In genomic region chr15:20285696-20286095, GRCh38 we compare ENCODE assay signal across 7 cellular contexts.
DNase-seq lines count a peak whose midpoint lies in the region; ATAC-seq and TF ChIP-seq lines count a peak whose summit lies in the region.
"Not testable (repeated sequence)": the region's sequence is repeated elsewhere in the genome, so short reads cannot be mapped to it uniquely, and the experiment has no call there.

No MANE protein-coding gene starts in this region.

- not testable (repeated sequence) for H3K4ac ChIP-seq in H9 (ENCODE audit: low read depth, low read length)

- not testable (repeated sequence) for H3K79me2 ChIP-seq in H9 (ENCODE audit: insufficient read depth, low read length)

- H3K9me3 Mint-ChIP-seq in H9 = not testable (repeated sequence)

- H2BK15ac ChIP-seq in H9 (ENCODE audit: low read depth, low read length) = not testable (repeated sequence)

- not testable (repeated sequence) for H3K56ac ChIP-seq in H9 (ENCODE audit: insufficient read length, low read depth, low read length)

- H3K9ac ChIP-seq in H9 (ENCODE audit: extremely low read depth, insufficient read length, low read length) = not testable (repeated sequence)

- not testable (repeated sequence) for H4K5ac ChIP-seq in H9 (ENCODE audit: insufficient read length, low read depth, low read length)

- not testable (repeated sequence) for H3K14ac ChIP-seq in H9 (ENCODE audit: insufficient read depth, low read length)

- not testable (repeated sequence) for H2BK120ac ChIP-seq in H9 (ENCODE audit: low read depth, low read length, poor library complexity, severe bottlenecking)

- not testable (repeated sequence) for H3K18ac ChIP-seq in H9 (ENCODE audit: insufficient read length, low read depth, low read length)

- not testable (repeated sequence) for H4K20me1 ChIP-seq in H9 (ENCODE audit: control insufficient read depth, insufficient read depth, insufficient read length)

- not testable (repeated sequence) for H3K4me2 ChIP-seq in H9 (ENCODE audit: insufficient read depth, insufficient read length, low read length)

- peaks cover 94% of the 10 kb centered on the region for H3K9me3 ChIP-seq in H9 (ENCODE audit: control insufficient read depth, low read depth, low read length)
- peaks cover 0 to 15% of the 10 kb centered on the region in 2 donors for H3K9me3 ChIP-seq in lung (ENCODE audit: control insufficient read depth in 2 of 2, insufficient read depth in 1 of 2, low read length in 1 of 2)
- not testable (repeated sequence) for H3K9me3 ChIP-seq in prostate gland, upper lobe of right lung

- H3T11ph ChIP-seq in H9 (ENCODE audit: low read length) = not testable (repeated sequence)

- intact Hi-C loops in cardiac septum (cut with DNase I); prostate gland (cut with DNase I); upper lobe of right lung (cut with DNase I): not testable (repeated sequence)

- H3K27ac Mint-ChIP-seq in H9 = not testable (repeated sequence)

- TF ChIP-seq CTCF in H9 (conservative IDR thresholded peaks at IDR 0.05); coronary artery (IDR thresholded peaks at IDR 0.05); lung (IDR thresholded peaks at IDR 0.05; ENCODE audit: control extremely low read depth, extremely low read depth); prostate gland (IDR thresholded peaks at IDR 0.05); upper lobe of right lung (IDR thresholded peaks at IDR 0.05): not testable (repeated sequence)

- DNase-seq in H9 = peak; percentile 17
- DNase-seq in activated CD8-positive, alpha-beta memory T cell treated with anti-CD3 and anti-CD28 coated beads, Interleukin-2, amount 50 U/mL, for 48 hours = peak; percentile 40
- DNase-seq in coronary artery (ENCODE audit: low spot score) = peak; percentile 43
- peak; percentile 60 for DNase-seq in cardiac septum (ENCODE audit: low spot score)
- DNase-seq in lung (ENCODE audit: low spot score) = peak; percentile 27
- peak; percentile 1 for DNase-seq in prostate gland (ENCODE audit: low spot score)
- peak; percentile 56 for DNase-seq in upper lobe of right lung

- H3K23ac ChIP-seq in H9 (ENCODE audit: insufficient read length, low read depth, low read length) = not testable (repeated sequence)

- no CpG with 5 or more reads among the region's 2 CpGs for WGBS in H9 (ENCODE audit: extremely low coverage, insufficient read length, low lambda C conversion rate)
- WGBS in lung, 2 donors = 52 to 59% methylated on average over 2 of the region's 2 CpGs
- 47% methylated on average over 2 of the region's 2 CpGs for WGBS in prostate gland

- not testable (repeated sequence) for H2BK12ac ChIP-seq in H9 (ENCODE audit: insufficient read length, low read depth, low read length)

- H3K27me3 ChIP-seq in H9 (ENCODE audit: insufficient read depth, low read length); lung (ENCODE audit: control insufficient read depth, insufficient read depth); prostate gland (replicated peaks; ENCODE audit: insufficient read depth); upper lobe of right lung: not testable (repeated sequence)

- H4K8ac ChIP-seq in H9 (replicated peaks; ENCODE audit: insufficient read length, low read depth, low read length) = not testable (repeated sequence)

- H3K27me3 Mint-ChIP-seq in H9 (ENCODE audit: low read depth) = not testable (repeated sequence)

- not testable (repeated sequence) for H3K4me1 ChIP-seq in H9 (ENCODE audit: insufficient read depth, low read length); lung (ENCODE audit: control insufficient read depth in 2 of 2, insufficient read depth in 2 of 2, low read length in 2 of 2); prostate gland (replicated peaks); upper lobe of right lung

- not testable (repeated sequence) for H2BK20ac ChIP-seq in H9 (ENCODE audit: low read depth, low read length, poor library complexity, severe bottlenecking)

- H3K4me1 Mint-ChIP-seq in H9 = not testable (repeated sequence)

- not testable (repeated sequence) for H3K36me3 Mint-ChIP-seq in H9 (ENCODE audit: insufficient read depth in 1 of 3, low read depth in 3 of 3)

- H4K91ac ChIP-seq in H9 (ENCODE audit: insufficient read length, low read depth, low read length) = not testable (repeated sequence)

- H2AK5ac ChIP-seq in H9 (ENCODE audit: insufficient read length, low read length) = not testable (repeated sequence)

- not testable (repeated sequence) for H3K36me3 ChIP-seq in lung (ENCODE audit: control insufficient read depth in 2 of 2, insufficient read depth in 2 of 2, low read length in 2 of 2); prostate gland; upper lobe of right lung

- not testable (repeated sequence) for H2AFZ ChIP-seq in H9 (ENCODE audit: low read length)

- not testable (repeated sequence) for H2BK5ac ChIP-seq in H9 (ENCODE audit: insufficient read length, low read length)

- H3K27ac ChIP-seq in H9 (ENCODE audit: insufficient read length, low read depth, low read length); coronary artery; lung (ENCODE audit: low read depth in 1 of 2, low read length in 1 of 2); prostate gland; upper lobe of right lung: not testable (repeated sequence)

- not testable (repeated sequence) for H3K4me3 Mint-ChIP-seq in H9

- not testable (repeated sequence) for ATAC-seq in lung (ENCODE audit: insufficient read depth, low FRiP score); upper lobe of right lung

- not testable (repeated sequence) for H3K23me2 ChIP-seq in H9 (ENCODE audit: insufficient read length, low read depth, low read length, poor library complexity, severe bottlenecking)

- not testable (repeated sequence) for TF ChIP-seq POLR2A in prostate gland (IDR thresholded peaks at IDR 0.05)

- not testable (repeated sequence) for H3K4me3 ChIP-seq in coronary artery, lung, prostate gland, upper lobe of right lung

- H3K79me1 ChIP-seq in H9 (ENCODE audit: insufficient read depth, low read depth, low read length, poor library complexity, severe bottlenecking) = not testable (repeated sequence)

Comparison
In these comparisons a context has a peak if more than half of its experiments do, and no peak if none do; other contexts are left out.
1. DNase-seq: peak in every context shown above with its lines; median percentile 60 in cardiac septum; 56 in upper lobe of right lung; 43 in coronary artery; 40 in activated CD8-positive, alpha-beta memory T cell treated with anti-CD3 and anti-CD28 coated beads, Interleukin-2, amount 50 U/mL, for 48 hours; 27 in lung; 17 in H9; 1 in prostate gland.